In the genomic region with DNA sequence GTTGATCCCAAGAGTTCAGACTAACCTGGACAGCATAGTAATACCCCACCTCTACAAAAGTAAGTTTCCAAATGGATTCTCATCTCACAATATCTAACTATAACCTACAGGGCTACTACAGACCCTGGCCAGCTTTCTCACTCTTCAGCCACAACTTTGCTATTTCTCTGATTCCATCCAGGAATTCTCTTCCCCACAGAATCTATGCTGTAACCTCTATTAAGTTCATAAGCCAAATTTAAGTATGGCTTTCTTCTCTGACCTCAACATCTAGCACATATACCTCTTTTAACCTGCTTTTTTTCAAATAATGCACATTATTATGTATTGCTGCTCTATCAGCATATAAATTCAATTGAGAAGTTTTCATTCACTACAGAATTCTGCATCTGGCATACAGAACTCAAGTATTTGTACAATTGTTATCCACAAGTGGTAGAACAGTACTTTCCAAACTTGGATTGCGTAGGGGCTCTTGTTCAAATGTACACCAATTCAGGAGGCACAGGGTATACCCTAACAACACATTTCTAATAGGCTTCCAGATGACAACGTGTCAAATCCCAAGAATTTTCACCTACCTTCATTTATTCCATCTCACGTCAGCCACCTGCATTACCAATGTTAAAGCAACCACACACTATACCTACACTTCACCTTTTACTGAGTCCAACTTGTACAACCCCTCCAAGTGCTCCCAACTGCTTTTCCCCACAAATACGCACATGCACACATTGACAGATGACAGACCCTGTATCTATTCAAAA, we compare ENCODE assay signal across 11 cellular contexts. TPM values are rescaled to one million over a fixed set of nuclear protein-coding genes. Genes with fewer than 3 reads are reported as not detected.
DNase-seq lines count a peak whose midpoint lies in the region; ATAC-seq lines count a peak whose summit lies in the region.
"Had no signal": no experiment of that assay in that cellular context is flagged by ENCODE, and none has a peak within 500 bp of the region (broad histone marks: within the 10 kb centered on the region; RNA-seq: fewer than 3 reads in every experiment).

No MANE protein-coding gene starts in this region.

- no peak for ATAC-seq in T-cell (replicated peaks in 1 of 4)
- ATAC-seq in naive thymus-derived CD8-positive, alpha-beta T cell = no peak
- ATAC-seq in HG03378 (IDR thresholded peaks at IDR 0.05; ENCODE audit: unreplicated experiment) = no peak
- ATAC-seq: right cardiac atrium had no signal

- POLR2A ChIA-PET in T-cell (lab: Charles Lee) = interaction anchor here in 1 of 2 donors (0.6 kb wide), 1 partner anchor 271 kb away, joined by 3 read pairs; no protein-coding TSS in a partner anchor
- POLR2A ChIA-PET in naive thymus-derived CD8-positive, alpha-beta T cell (lab: Charles Lee) = interaction anchor here (0.6 to 0.9 kb wide), 2 partner anchors 39 to 110 kb away, joined by 3 to 12 read pairs; no protein-coding TSS in a partner anchor

- H3K9me3 Mint-ChIP-seq in T-helper 2 cell treated with Interferon-gamma antibody and Interleukin-4, amounts not matched to agents 5 μg/mL and 100 μg/mL, for 36 hours = no peaks in the 10 kb centered on the region
- no peaks in the 10 kb centered on the region for H3K9me3 Mint-ChIP-seq in T-cell
- H3K9me3 Mint-ChIP-seq in naive thymus-derived CD8-positive, alpha-beta T cell = peaks cover 0 to 6% (median 0%) of the 10 kb centered on the region in 9 donors

- H3K4me1 Mint-ChIP-seq in T-helper 2 cell treated with Interferon-gamma antibody and Interleukin-4, amounts not matched to agents 5 μg/mL and 100 μg/mL, for 36 hours (ENCODE audit: low read depth) = peaks cover 57% of the 10 kb centered on the region
- H3K4me1 Mint-ChIP-seq in T-cell = peaks cover 68 to 73% (median 72%) of the 10 kb centered on the region in 3 donors
- peaks cover 34 to 81% (median 76%) of the 10 kb centered on the region in 4 donors for H3K4me1 Mint-ChIP-seq in naive thymus-derived CD8-positive, alpha-beta T cell

- peak overlapping the region; percentile 35 for H3K27ac Mint-ChIP-seq in T-helper 2 cell treated with Interferon-gamma antibody and Interleukin-4, amounts not matched to agents 5 μg/mL and 100 μg/mL, for 36 hours
- H3K27ac Mint-ChIP-seq in T-cell = peak overlapping the region; percentile 48
- peak overlapping the region; percentile 4 to 86 (median 62) for H3K27ac Mint-ChIP-seq in naive thymus-derived CD8-positive, alpha-beta T cell

- CTCF ChIA-PET in T-cell (lab: Charles Lee) = no interaction called here

- H3K4me3 Mint-ChIP-seq in T-helper 2 cell treated with Interferon-gamma antibody and Interleukin-4, amounts not matched to agents 5 μg/mL and 100 μg/mL, for 36 hours = peak overlapping the region; percentile 5
- peak overlapping the region in 2 of 3 donors; percentile 4 to 98 for H3K4me3 Mint-ChIP-seq in T-cell
- H3K4me3 Mint-ChIP-seq in naive thymus-derived CD8-positive, alpha-beta T cell = peak overlapping the region in 8 of 10 donors; percentile 4 to 92 (median 37)

- peaks cover 5% of the 10 kb centered on the region for H3K27me3 Mint-ChIP-seq in T-helper 2 cell treated with Interferon-gamma antibody and Interleukin-4, amounts not matched to agents 5 μg/mL and 100 μg/mL, for 36 hours (ENCODE audit: low read depth)
- H3K27me3 Mint-ChIP-seq in T-cell = peaks cover 2 to 3% of the 10 kb centered on the region in 2 donors
- peaks cover 0 to 9% (median 0%) of the 10 kb centered on the region in 5 donors for H3K27me3 Mint-ChIP-seq in naive thymus-derived CD8-positive, alpha-beta T cell

- peaks cover 61% of the 10 kb centered on the region for H3K36me3 Mint-ChIP-seq in T-helper 2 cell treated with Interferon-gamma antibody and Interleukin-4, amounts not matched to agents 5 μg/mL and 100 μg/mL, for 36 hours (ENCODE audit: low read depth)
- H3K36me3 Mint-ChIP-seq in T-cell = peaks cover 37% of the 10 kb centered on the region
- H3K36me3 Mint-ChIP-seq in naive thymus-derived CD8-positive, alpha-beta T cell = peaks cover 5 to 63% (median 23%) of the 10 kb centered on the region in 3 donors

- no peak for DNase-seq in T-helper 2 cell treated with Interferon-gamma antibody and Interleukin-4, amounts not matched to agents 5 μg/mL and 100 μg/mL, for 36 hours (ENCODE audit: low spot score)
- DNase-seq in T-helper 2 cell (no peak), T-cell (no peak), AG20443 (ENCODE audit: low spot score) (no peak)
- no peak for DNase-seq in naive thymus-derived CD8-positive, alpha-beta T cell
- DNase-seq: left ventricle myocardium inferior; MM.1S; NK-92 treated with Interleukin-12 subunit alpha and Interleukin-12 subunit beta, amount 100 ng/mL, for 24 hours; right cardiac atrium had no signal

RNA-seq across cellular contexts. Expression of a gene that starts 3.8 kb away (rescaled TPM):
- 1,000 to 10,000 TPM; 3,720 to 4,554 (median 3,981) TPM for total RNA-seq in T-cell
- 1,000 to 10,000 TPM; 2,453 to 3,084 TPM for total RNA-seq in naive thymus-derived CD8-positive, alpha-beta T cell
- polyA plus RNA-seq in naive thymus-derived CD8-positive, alpha-beta T cell = over 10,000 TPM; 11,853 to 13,490 (median 12,998) TPM

RNA-seq across cellular contexts. Expression of a gene that starts 16.3 kb away (rescaled TPM):
- total RNA-seq in T-cell = 10 to 100 TPM in 3 of 5 donors, 1 to 10 TPM in 2; 7.6 to 15.7 (median 11.4) TPM
- 10 to 100 TPM; 12.1 to 12.9 TPM for total RNA-seq in naive thymus-derived CD8-positive, alpha-beta T cell
- polyA plus RNA-seq in naive thymus-derived CD8-positive, alpha-beta T cell = 10 to 100 TPM in 1 of 3 donors, 1 to 10 TPM in 2; 8.5 to 10.4 (median 8.9) TPM
- total RNA-seq: ascending aorta had no signal

RNA-seq across cellular contexts. Expression of a gene that starts 38.0 kb away (rescaled TPM):
- 100 to 1,000 TPM; 211 to 322 (median 291) TPM for total RNA-seq in T-cell
- 100 to 1,000 TPM; 259 to 268 TPM for total RNA-seq in naive thymus-derived CD8-positive, alpha-beta T cell
- polyA plus RNA-seq in naive thymus-derived CD8-positive, alpha-beta T cell = 100 to 1,000 TPM; 489 to 628 (median 623) TPM

RNA-seq across cellular contexts. Expression of a gene that starts 38.2 kb away (rescaled TPM):
- total RNA-seq in T-cell = 10 to 100 TPM; 21.7 to 54.1 (median 41.6) TPM
- total RNA-seq in naive thymus-derived CD8-positive, alpha-beta T cell = 10 to 100 TPM; 24.9 to 26.9 TPM
- 10 to 100 TPM; 15.8 to 25.9 (median 19.8) TPM for polyA plus RNA-seq in naive thymus-derived CD8-positive, alpha-beta T cell

RNA-seq across cellular contexts. Expression of a gene that starts 52.6 kb away (rescaled TPM):
- total RNA-seq in T-cell = 10 to 100 TPM in 3 of 5 donors, 1 to 10 TPM in 2; 8.2 to 26.7 (median 10.0) TPM
- total RNA-seq in naive thymus-derived CD8-positive, alpha-beta T cell = 1 to 10 TPM; 6.9 TPM
- polyA plus RNA-seq in naive thymus-derived CD8-positive, alpha-beta T cell = 10 to 100 TPM; 10.1 to 16.7 (median 12.3) TPM
